31 cellular contexts compared by ENCODE assay signal in genomic region chr2:235180642-235181041, GRCh38.
DNase-seq lines count a peak whose midpoint lies in the region; ATAC-seq, FAIRE-seq and TF ChIP-seq lines count a peak whose summit lies in the region.
"Had no signal": no experiment of that assay in that cellular context is flagged by ENCODE, and none has a peak within 500 bp of the region (broad histone marks: within the 10 kb centered on the region; RNA-seq: fewer than 3 reads in every experiment).

No MANE protein-coding gene starts in this region.

- H3K36me3 ChIP-seq in HEK293 (ENCODE audit: control insufficient read depth in 2 of 2, insufficient read depth in 1 of 2, low read length in 2 of 2), result no peaks in the 10 kb centered on the region
- H3K36me3 ChIP-seq in K562 (ENCODE audit: control insufficient read depth, insufficient read depth, low read length), result no peaks in the 10 kb centered on the region
- H3K36me3 ChIP-seq: BE2C; BLaER1; BLaER1 treated with 17β-estradiol and CSF1 and Interleukin-3, amounts not matched to agents 10 nM and 100 nM had no signal

- TF ChIP-seq CTCF in HEK293 (tag by site-specific recombination; IDR thresholded peaks at IDR 0.05) (no peak), K562 (IDR thresholded peaks at IDR 0.05 in 2 of 3, conservative IDR thresholded peaks at IDR 0.05 in 1 of 3; ENCODE audit: insufficient read depth in 2 of 3, low read depth in 1 of 3, low read length in 3 of 3) (no peak)

- intact Hi-C loops in K562 (cut with micrococcal nuclease), result no loop called here

- H3K4me3 ChIP-seq in HEK293 (ENCODE audit: low read depth, low read length) (no peak overlapping the region), K562 (no peak overlapping the region)
- H3K4me3 ChIP-seq: A549; BLaER1; BLaER1 treated with 17β-estradiol and CSF1 and Interleukin-3, amounts not matched to agents 10 nM and 100 nM had no signal

- TF ChIP-seq EP300 in K562 (IDR thresholded peaks at IDR 0.05; ENCODE audit: low read length), result no peak

- CTCF ChIA-PET in HEK293 (lab: Yijun Ruan, JAX), result no interaction called here
- CTCF ChIA-PET in K562 (lab: Yijun Ruan, JAX; ENCODE audit: low intra/inter-chr PET ratio), result no interaction called here

- ATAC-seq in K562, result no peak
- ATAC-seq: A549; CD8-positive, alpha-beta T cell had no signal

- H3K27me3 ChIP-seq in K562 (ENCODE audit: control insufficient read depth in 2 of 2, insufficient read depth in 2 of 2, low read length in 2 of 2), result no peaks in the 10 kb centered on the region; a peak in 1 of 5 replicates
- H3K27me3 ChIP-seq: BE2C; BLaER1; BLaER1 treated with 17β-estradiol and CSF1 and Interleukin-3, amounts not matched to agents 10 nM and 100 nM had no signal

- no peaks in the 10 kb centered on the region for H3K79me2 ChIP-seq in K562 (ENCODE audit: control insufficient read depth, insufficient read depth, low read length)

- no peak for DNase-seq in K562 (ENCODE audit: extremely low read depth in 1 of 4, low spot score in 3 of 4)
- no peak for DNase-seq in UCSD-AML1 (lab: John Stamatoyannopoulos, UW; ENCODE audit: unreplicated experiment)
- no peak for DNase-seq in H54 (ENCODE audit: insufficient read length, low spot score)
- DNase-seq: 8988T; ACHN; AML-193; BE2C; C1 segment of cervical spinal cord; Caco-2; Calu3; CD4-positive, alpha-beta memory T cell; CD4-positive, alpha-beta T cell; CD4-positive, CD25-positive, alpha-beta regulatory T cell; CD8-positive, alpha-beta memory T cell; CD8-positive, alpha-beta T cell; COR-L47; DMS 273 treated with DMSO at 0.1 percent for 48 hours; DMS153; DMS53; DMS79; DMS79 treated with DMSO at 0.1 percent for 48 hours; DND-41; EL had no signal

- POLR2A ChIA-PET in HEK293 (lab: Yijun Ruan, JAX), result no interaction called here
- POLR2A ChIA-PET in K562 (lab: Yijun Ruan, JAX), result no interaction called here

- FAIRE-seq in K562 (lab: Jason Lieb, UNC) (no peak), H54 (lab: Jason Lieb, UNC) (no peak)
- FAIRE-seq: A204.1, A549, D721Med had no signal

- H3K4me1 ChIP-seq in HEK293 (ENCODE audit: control insufficient read depth, insufficient read depth, low read length) (no peaks in the 10 kb centered on the region), K562 (replicated peaks in 1 of 2; ENCODE audit: control insufficient read depth in 2 of 2, insufficient read depth in 2 of 2, low read length in 2 of 2) (no peaks in the 10 kb centered on the region)
- H3K4me1 ChIP-seq: BE2C, Caco-2 had no signal

- H3K9me3 ChIP-seq in HEK293 (ENCODE audit: control insufficient read depth, insufficient read depth, low read depth, low read length), result no peaks in the 10 kb centered on the region; the same call in 1 of the 2 replicates
- H3K9me3 ChIP-seq in K562 (replicated peaks; ENCODE audit: control insufficient read depth, insufficient read depth, low read depth, low read length), result no peaks in the 10 kb centered on the region
- H3K9me3 ChIP-seq: BE2C, Caco-2 had no signal

- H2AFZ ChIP-seq in K562 (ENCODE audit: low read depth, low read length), result no peak overlapping the region

- WGBS in K562 (ENCODE audit: insufficient coverage, low coverage, missing lambda C conversion rate), result 2% methylated on average over 6 of the region's 6 CpGs

- no peak overlapping the region for H3K27ac ChIP-seq in HEK293 (ENCODE audit: extremely low read depth, low read depth, low read length)
- H3K27ac ChIP-seq in K562 (ENCODE audit: extremely low read depth, low read depth, low read length), result no peak overlapping the region
- H3K27ac ChIP-seq: 22Rv1; BLaER1; BLaER1 treated with 17β-estradiol and CSF1 and Interleukin-3, amounts not matched to agents 10 nM and 100 nM; C4-2B had no signal

- H3K9ac ChIP-seq in K562 (ENCODE audit: insufficient read depth in 1 of 2, low read depth in 2 of 2, low read length in 2 of 2), result no peak overlapping the region
- H3K9ac ChIP-seq: BLaER1; BLaER1 treated with 17β-estradiol and CSF1 and Interleukin-3, amounts not matched to agents 10 nM and 100 nM had no signal

- no peak for TF ChIP-seq POLR2A in K562 (conservative IDR thresholded peaks at IDR 0.05)
- no peak for TF ChIP-seq POLR2A in H54 (IDR thresholded peaks at IDR 0.05; ENCODE audit: low read depth, low read length)

- in situ Hi-C loops in K562 (cut with MboI), result no loop called here

- no peak for TF ChIP-seq RAD21 in K562 (CRISPR knock-in tag; conservative IDR thresholded peaks at IDR 0.05 in 1 of 2, IDR thresholded peaks at IDR 0.05 in 1 of 2)

- H3K4me2 ChIP-seq in K562 (ENCODE audit: insufficient read depth, low read length), result no peak overlapping the region
- H3K4me2 ChIP-seq: A549 had no signal

- no TSS peak for BruUV-seq in K562 (replicated peaks; lab: Mats Ljungman, UMichigan)

- H3K9me1 ChIP-seq in K562 (ENCODE audit: control insufficient read depth, insufficient read depth, low read length), result no peaks in the 10 kb centered on the region

- no peaks in the 10 kb centered on the region for H4K20me1 ChIP-seq in K562 (replicated peaks; ENCODE audit: control insufficient read depth, insufficient read depth, low read length)
- H4K20me1 ChIP-seq: BLaER1; BLaER1 treated with 17β-estradiol and CSF1 and Interleukin-3, amounts not matched to agents 10 nM and 100 nM had no signal

TF ChIP-seq in HEK293, 187 proteins besides CTCF, POLR2A, EP300 and RAD21:
- TF ChIP-seq ZNF394 (tag by site-specific recombination; IDR thresholded peaks at IDR 0.05; ENCODE audit: borderline replicate concordance), result no peak
- peak; percentile 57 for TF ChIP-seq ZNF146 (tag by site-specific recombination; IDR thresholded peaks at IDR 0.05)
- TF ChIP-seq ZEB2 (tag by site-specific recombination; IDR thresholded peaks at IDR 0.05), result no peak

TF ChIP-seq in K562, 482 proteins besides CTCF, POLR2A, EP300 and RAD21:
- TF ChIP-seq ZNF445 (CRISPR knock-in tag; IDR thresholded peaks at IDR 0.05; ENCODE audit: low read depth) (no peak), RBM25 (IDR thresholded peaks at IDR 0.05; ENCODE audit: low read depth, low read length, severe bottlenecking) (peak; percentile 30), ZNF146 (CRISPR knock-in tag; IDR thresholded peaks at IDR 0.05; ENCODE audit: unreplicated experiment) (peak; percentile 60)

Comparison
In these comparisons a context has a peak if more than half of its experiments do, and no peak if none do; other contexts are left out.
1. Of the 44 proteins assayed by ChIP-seq in both K562 and HEK293: peak only in K562: none; only in HEK293: none; in both: ZNF146; in neither: 43.